8 cellular contexts compared by ENCODE assay signal in genomic region chr17:58084317-58084981, GRCh38. TPM values are rescaled to one million over a fixed set of nuclear protein-coding genes. Genes with fewer than 3 reads are reported as not detected.
DNase-seq lines count a peak whose midpoint lies in the region; ATAC-seq, FAIRE-seq and TF ChIP-seq lines count a peak whose summit lies in the region.

No MANE protein-coding gene starts in this region.

- peaks cover 57% of the 10 kb centered on the region for H3K36me3 Mint-ChIP-seq in Caco-2 (ENCODE audit: insufficient read depth, unreplicated experiment)
- peaks cover 15% of the 10 kb centered on the region for H3K36me3 Mint-ChIP-seq in activated naive CD8-positive, alpha-beta T cell treated with anti-CD3 and anti-CD28 coated beads, Interleukin-2, amount 10 ng/mL, durations not matched to agents 7 days and 5 days

- peak overlapping the region; percentile 95 to 98 (median 98) for H3K27ac ChIP-seq in Peyer's patch
- H3K27ac ChIP-seq in right atrium auricular region: peak overlapping the region; percentile 97 to 98

- peak; percentile 83 to 87 for DNase-seq in Caco-2
- DNase-seq in Peyer's patch: peak; percentile 61 to 67 (median 63)
- DNase-seq in activated naive CD8-positive, alpha-beta T cell treated with anti-CD3 and anti-CD28 coated beads, Interleukin-2, amount 10 ng/mL, durations not matched to agents 7 days and 5 days: peak; percentile 54
- no peak for DNase-seq in right atrium auricular region (ENCODE audit: low spot score)
- no peak for DNase-seq in sciatic nerve (ENCODE audit: low spot score)
- no peak for DNase-seq in frontal cortex (ENCODE audit: low spot score in 2 of 2)

- peaks cover 8% of the 10 kb centered on the region for H3K4me1 Mint-ChIP-seq in Caco-2 (ENCODE audit: low read depth, unreplicated experiment)
- peaks cover 34% of the 10 kb centered on the region for H3K4me1 Mint-ChIP-seq in activated naive CD8-positive, alpha-beta T cell treated with anti-CD3 and anti-CD28 coated beads, Interleukin-2, amount 10 ng/mL, durations not matched to agents 7 days and 5 days

- H3K4me3 ChIP-seq in Caco-2 (ENCODE audit: low read depth, low read length) (peak overlapping the region; percentile 76), Peyer's patch (peak overlapping the region; percentile 73 to 99 (median 93)), right atrium auricular region (peak overlapping the region; percentile 94 to 100)

- peak; percentile 2 for ATAC-seq in HG03354 (IDR thresholded peaks at IDR 0.05; ENCODE audit: poor library complexity, severe bottlenecking, unreplicated experiment)
- ATAC-seq in activated naive CD8-positive, alpha-beta T cell treated with anti-CD3 and anti-CD28 coated beads, Interleukin-2, amount 10 ng/mL, durations not matched to agents 7 days and 5 days (ENCODE audit: low read depth): peak; percentile 11
- ATAC-seq in sciatic nerve: peak; percentile 13
- ATAC-seq in GM21576 (IDR thresholded peaks at IDR 0.05; ENCODE audit: unreplicated experiment): no peak

- intact Hi-C loops in Caco-2 (cut with micrococcal nuclease; ENCODE audit: unreplicated experiment) (loop anchor here (1.0 kb wide), 2 partner anchors 61 to 77 kb away; partner anchors contain the start of gene SRSF1), sciatic nerve (cut with DNase I) (loop anchor here (10.0 kb wide), 2 partner anchors 60 to 220 kb away; no protein-coding TSS in a partner anchor)

- H3K27me3 Mint-ChIP-seq in Caco-2 (ENCODE audit: insufficient read depth, unreplicated experiment): peaks cover 3% of the 10 kb centered on the region
- H3K27me3 Mint-ChIP-seq in activated naive CD8-positive, alpha-beta T cell treated with anti-CD3 and anti-CD28 coated beads, Interleukin-2, amount 10 ng/mL, durations not matched to agents 7 days and 5 days: peaks cover 11% of the 10 kb centered on the region

- no peak for FAIRE-seq in frontal cortex (lab: Jason Lieb, UNC)

- peak overlapping the region; percentile 45 for H3K27ac Mint-ChIP-seq in Caco-2 (ENCODE audit: unreplicated experiment)
- H3K27ac Mint-ChIP-seq in activated naive CD8-positive, alpha-beta T cell treated with anti-CD3 and anti-CD28 coated beads, Interleukin-2, amount 10 ng/mL, durations not matched to agents 7 days and 5 days: peak overlapping the region; percentile 78

- H3K9me3 ChIP-seq in Caco-2 (no peaks in the 10 kb centered on the region), Peyer's patch (no peaks in the 10 kb centered on the region), right atrium auricular region (no peaks in the 10 kb centered on the region)

- no peaks in the 10 kb centered on the region for H3K9me3 Mint-ChIP-seq in Caco-2 (ENCODE audit: unreplicated experiment)
- H3K9me3 Mint-ChIP-seq in activated naive CD8-positive, alpha-beta T cell treated with anti-CD3 and anti-CD28 coated beads, Interleukin-2, amount 10 ng/mL, durations not matched to agents 7 days and 5 days: no peaks in the 10 kb centered on the region

- BruUV-seq in Caco-2 (replicated peaks; lab: Mats Ljungman, UMichigan): no TSS peak

- H3K4me1 ChIP-seq in Caco-2: peaks cover 15% of the 10 kb centered on the region
- H3K4me1 ChIP-seq in Peyer's patch: peaks cover 0 to 37% (median 7%) of the 10 kb centered on the region in 4 donors
- peaks cover 0 to 49% of the 10 kb centered on the region in 2 donors for H3K4me1 ChIP-seq in right atrium auricular region

- POLR2A ChIA-PET in Caco-2 (lab: Charles Lee): interaction anchor here (0.6 to 3.0 kb wide), 2 partner anchors 78 to 149 kb away, joined by 6 to 59 read pairs; partner anchors contain the start of gene SRSF1
- POLR2A ChIA-PET in activated naive CD8-positive, alpha-beta T cell treated with anti-CD3 and anti-CD28 coated beads, Interleukin-2, amount 10 ng/mL, durations not matched to agents 7 days and 5 days (lab: Charles Lee): interaction anchor here (0.5 to 2.5 kb wide), 6 partner anchors 77 to 234 kb away, joined by 3 to 20 read pairs (median 6); partner anchors contain the start of genes MRPS23 and SRSF1

- no peak for TF ChIP-seq POLR2A in Peyer's patch (IDR thresholded peaks at IDR 0.05)

- H3K36me3 ChIP-seq in Caco-2 (ENCODE audit: control insufficient read depth, insufficient read depth, low read length): peaks cover 6% of the 10 kb centered on the region
- H3K36me3 ChIP-seq in Peyer's patch: peaks cover 0 to 27% (median 5%) of the 10 kb centered on the region in 3 donors
- H3K36me3 ChIP-seq in right atrium auricular region: peaks cover 22% of the 10 kb centered on the region

- H3K27me3 ChIP-seq in Caco-2 (replicated peaks; ENCODE audit: control insufficient read depth, insufficient read depth, low read length) (no peaks in the 10 kb centered on the region), Peyer's patch (no peaks in the 10 kb centered on the region), right atrium auricular region (no peaks in the 10 kb centered on the region)

- TF ChIP-seq CTCF in Caco-2 (IDR thresholded peaks at IDR 0.05; ENCODE audit: insufficient read depth in 1 of 2, low read depth in 1 of 2, low read length in 1 of 2, severe bottlenecking in 1 of 2, unreplicated experiment in 1 of 2) (peak; percentile 11 to 42), Peyer's patch (IDR thresholded peaks at IDR 0.05) (peak in 5 of 6 experiments; percentile 12 to 33 (median 27)), right atrium auricular region (IDR thresholded peaks at IDR 0.05) (peak in 1 of 2 donors; percentile 40)

- CTCF ChIA-PET in Caco-2 (lab: Charles Lee): interaction anchor here (1.3 kb wide), 1 partner anchor 85 kb away, joined by 5 read pairs; no protein-coding TSS in a partner anchor

- peak overlapping the region; percentile 88 for H3K4me3 Mint-ChIP-seq in Caco-2 (ENCODE audit: unreplicated experiment)
- H3K4me3 Mint-ChIP-seq in activated naive CD8-positive, alpha-beta T cell treated with anti-CD3 and anti-CD28 coated beads, Interleukin-2, amount 10 ng/mL, durations not matched to agents 7 days and 5 days: peak overlapping the region; percentile 86

RNA-seq across cellular contexts. Expression of gene DYNLL2, which starts 1.2 kb away (rescaled TPM):
- total RNA-seq in Caco-2 (2022): 67.8 and 80.6 TPM in 2 replicates
- total RNA-seq in Peyer's patch: 10 to 100 TPM; 18.2 to 23.9 (median 23.8) TPM
- 10 to 100 TPM; 29.5 to 31.3 TPM for total RNA-seq in activated naive CD8-positive, alpha-beta T cell treated with anti-CD3 and anti-CD28 coated beads, Interleukin-2, amount 10 ng/mL, durations not matched to agents 7 days and 5 days
- total RNA-seq in right atrium auricular region: 10 to 100 TPM; 27.7 to 27.9 TPM
- 28.3 TPM for total RNA-seq in sciatic nerve
- 33.0 TPM for total RNA-seq in frontal cortex

Comparison
In these comparisons a context has a peak if more than half of its experiments do, and no peak if none do; other contexts are left out.
1. DNase-seq: peak in Caco-2 (2 of 2), Peyer's patch (3 of 3) and activated naive CD8-positive, alpha-beta T cell treated with anti-CD3 and anti-CD28 coated beads, Interleukin-2, amount 10 ng/mL, durations not matched to agents 7 days and 5 days (single experiment); none in right atrium auricular region (single experiment), sciatic nerve (single experiment) and frontal cortex (0 of 2).
2. Peak in every context shown above with its lines, with median percentiles within 50 percentile points of each other: H3K4me3 ChIP-seq.